ENCODE assay signal across 2 cellular contexts in the genomic region with DNA sequence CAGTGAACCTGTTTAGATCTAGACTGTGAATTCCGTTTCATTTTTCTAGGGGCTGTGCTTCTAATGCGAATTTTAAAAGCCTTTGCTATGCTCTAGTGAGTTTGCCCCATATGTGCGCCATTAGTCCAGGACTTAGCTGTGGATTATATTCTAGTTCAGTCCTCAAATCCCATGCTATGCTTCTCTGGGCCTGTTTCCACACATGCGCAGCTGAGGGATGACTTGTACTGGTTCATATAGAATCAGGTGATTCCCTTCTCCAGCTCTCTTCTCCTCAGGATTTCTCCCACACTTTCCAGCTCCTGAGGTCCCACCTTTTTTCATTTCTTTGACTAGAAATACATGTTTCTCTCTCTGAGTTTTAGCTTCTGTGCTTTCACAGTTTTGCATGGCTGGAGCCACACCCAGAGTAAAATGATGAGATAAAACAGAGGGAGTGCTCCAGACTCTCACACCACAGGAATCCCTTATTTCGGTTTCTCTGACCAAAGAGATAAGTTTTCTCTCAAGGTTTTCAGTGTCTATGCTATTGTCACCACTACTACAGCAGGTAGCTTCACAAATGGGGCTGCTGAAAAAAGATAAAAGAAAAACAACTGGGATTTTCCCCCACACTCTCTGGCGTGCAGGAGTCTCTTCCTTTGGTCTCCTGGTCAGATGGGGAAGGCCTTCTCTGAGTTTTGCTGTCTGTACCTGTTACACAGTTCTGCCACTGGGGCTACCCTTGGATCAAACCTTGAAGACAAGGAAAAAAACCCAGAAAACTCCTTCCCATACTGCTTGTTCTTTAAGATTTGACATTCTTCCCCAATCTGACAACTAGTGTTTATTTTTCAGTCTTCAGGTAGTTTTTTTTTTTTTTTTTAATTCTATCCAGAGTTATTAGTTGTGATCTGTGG.
TF ChIP-seq lines count a peak whose summit lies in the region.

No MANE protein-coding gene starts in this region.

TF ChIP-seq in K562, 482 proteins besides CTCF, POLR2A, EP300 and RAD21 (continued from another document and continues in another):
- TF ChIP-seq, protein P1, sequence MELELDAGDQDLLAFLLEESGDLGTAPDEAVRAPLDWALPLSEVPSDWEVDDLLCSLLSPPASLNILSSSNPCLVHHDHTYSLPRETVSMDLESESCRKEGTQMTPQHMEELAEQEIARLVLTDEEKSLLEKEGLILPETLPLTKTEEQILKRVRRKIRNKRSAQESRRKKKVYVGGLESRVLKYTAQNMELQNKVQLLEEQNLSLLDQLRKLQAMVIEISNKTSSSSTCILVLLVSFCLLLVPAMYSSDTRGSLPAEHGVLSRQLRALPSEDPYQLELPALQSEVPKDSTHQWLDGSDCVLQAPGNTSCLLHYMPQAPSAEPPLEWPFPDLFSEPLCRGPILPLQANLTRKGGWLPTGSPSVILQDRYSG (tag; conservative IDR thresholded peaks at IDR 0.05; ENCODE audit: low read depth), result no peak
- peak; percentile 72 for TF ChIP-seq DPF2 (IDR thresholded peaks at IDR 0.05)
- TF ChIP-seq RBBP5 (IDR thresholded peaks at IDR 0.05; ENCODE audit: borderline replicate concordance, insufficient read depth, low read length, poor library complexity, severe bottlenecking), result no peak
- no peak for TF ChIP-seq JUNB (CRISPR knock-in tag; conservative IDR thresholded peaks at IDR 0.05)
- TF ChIP-seq ZNF175 (CRISPR knock-in tag; IDR thresholded peaks at IDR 0.05; ENCODE audit: low read depth), result no peak
- peak; percentile 88 for TF ChIP-seq SOX6 (IDR thresholded peaks at IDR 0.05)
- peak; percentile 81 for TF ChIP-seq NCOR1 (IDR thresholded peaks at IDR 0.05)
- TF ChIP-seq C11orf30 (IDR thresholded peaks at IDR 0.05; ENCODE audit: low read depth), result no peak
- TF ChIP-seq FOXP1 (CRISPR knock-in tag; IDR thresholded peaks at IDR 0.05), result no peak
- no peak for TF ChIP-seq TCFL5 (CRISPR knock-in tag; conservative IDR thresholded peaks at IDR 0.05)
- no peak for TF ChIP-seq RHOXF2B (CRISPR knock-in tag; conservative IDR thresholded peaks at IDR 0.05)
- no peak for TF ChIP-seq STAT5B (CRISPR knock-in tag; IDR thresholded peaks at IDR 0.05)
- peak in 1 of 2 experiments; percentile 11; a peak in 1 of 4 replicates for TF ChIP-seq MAZ (CRISPR knock-in tag; conservative IDR thresholded peaks at IDR 0.05 in 1 of 2, IDR thresholded peaks at IDR 0.05 in 1 of 2)
- TF ChIP-seq HDAC2 (IDR thresholded peaks at IDR 0.05), result 0 out of 2 replicates have a peak, but pooled peaks have one; percentile 14
- TF ChIP-seq, protein P2, sequence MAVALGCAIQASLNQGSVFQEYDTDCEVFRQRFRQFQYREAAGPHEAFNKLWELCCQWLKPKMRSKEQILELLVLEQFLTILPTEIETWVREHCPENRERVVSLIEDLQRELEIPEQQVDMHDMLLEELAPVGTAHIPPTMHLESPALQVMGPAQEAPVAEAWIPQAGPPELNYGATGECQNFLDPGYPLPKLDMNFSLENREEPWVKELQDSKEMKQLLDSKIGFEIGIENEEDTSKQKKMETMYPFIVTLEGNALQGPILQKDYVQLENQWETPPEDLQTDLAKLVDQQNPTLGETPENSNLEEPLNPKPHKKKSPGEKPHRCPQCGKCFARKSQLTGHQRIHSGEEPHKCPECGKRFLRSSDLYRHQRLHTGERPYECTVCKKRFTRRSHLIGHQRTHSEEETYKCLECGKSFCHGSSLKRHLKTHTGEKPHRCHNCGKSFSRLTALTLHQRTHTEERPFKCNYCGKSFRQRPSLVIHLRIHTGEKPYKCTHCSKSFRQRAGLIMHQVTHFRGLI (CRISPR knock-in tag; IDR thresholded peaks at IDR 0.05), result no peak
- peak; percentile 79 for TF ChIP-seq TCF3 (CRISPR knock-in tag; IDR thresholded peaks at IDR 0.05)
- no peak for TF ChIP-seq ZNF408 (CRISPR knock-in tag; IDR thresholded peaks at IDR 0.05; ENCODE audit: low read depth)
- no peak for TF ChIP-seq SRSF3 (IDR thresholded peaks at IDR 0.05; ENCODE audit: insufficient read depth, low read length)
- TF ChIP-seq, protein P3, sequence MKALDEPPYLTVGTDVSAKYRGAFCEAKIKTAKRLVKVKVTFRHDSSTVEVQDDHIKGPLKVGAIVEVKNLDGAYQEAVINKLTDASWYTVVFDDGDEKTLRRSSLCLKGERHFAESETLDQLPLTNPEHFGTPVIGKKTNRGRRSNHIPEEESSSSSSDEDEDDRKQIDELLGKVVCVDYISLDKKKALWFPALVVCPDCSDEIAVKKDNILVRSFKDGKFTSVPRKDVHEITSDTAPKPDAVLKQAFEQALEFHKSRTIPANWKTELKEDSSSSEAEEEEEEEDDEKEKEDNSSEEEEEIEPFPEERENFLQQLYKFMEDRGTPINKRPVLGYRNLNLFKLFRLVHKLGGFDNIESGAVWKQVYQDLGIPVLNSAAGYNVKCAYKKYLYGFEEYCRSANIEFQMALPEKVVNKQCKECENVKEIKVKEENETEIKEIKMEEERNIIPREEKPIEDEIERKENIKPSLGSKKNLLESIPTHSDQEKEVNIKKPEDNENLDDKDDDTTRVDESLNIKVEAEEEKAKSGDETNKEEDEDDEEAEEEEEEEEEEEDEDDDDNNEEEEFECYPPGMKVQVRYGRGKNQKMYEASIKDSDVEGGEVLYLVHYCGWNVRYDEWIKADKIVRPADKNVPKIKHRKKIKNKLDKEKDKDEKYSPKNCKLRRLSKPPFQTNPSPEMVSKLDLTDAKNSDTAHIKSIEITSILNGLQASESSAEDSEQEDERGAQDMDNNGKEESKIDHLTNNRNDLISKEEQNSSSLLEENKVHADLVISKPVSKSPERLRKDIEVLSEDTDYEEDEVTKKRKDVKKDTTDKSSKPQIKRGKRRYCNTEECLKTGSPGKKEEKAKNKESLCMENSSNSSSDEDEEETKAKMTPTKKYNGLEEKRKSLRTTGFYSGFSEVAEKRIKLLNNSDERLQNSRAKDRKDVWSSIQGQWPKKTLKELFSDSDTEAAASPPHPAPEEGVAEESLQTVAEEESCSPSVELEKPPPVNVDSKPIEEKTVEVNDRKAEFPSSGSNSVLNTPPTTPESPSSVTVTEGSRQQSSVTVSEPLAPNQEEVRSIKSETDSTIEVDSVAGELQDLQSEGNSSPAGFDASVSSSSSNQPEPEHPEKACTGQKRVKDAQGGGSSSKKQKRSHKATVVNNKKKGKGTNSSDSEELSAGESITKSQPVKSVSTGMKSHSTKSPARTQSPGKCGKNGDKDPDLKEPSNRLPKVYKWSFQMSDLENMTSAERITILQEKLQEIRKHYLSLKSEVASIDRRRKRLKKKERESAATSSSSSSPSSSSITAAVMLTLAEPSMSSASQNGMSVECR (CRISPR knock-in tag; IDR thresholded peaks at IDR 0.05), result no peak
- no peak for TF ChIP-seq LARP7 (IDR thresholded peaks at IDR 0.05)
- no peak for TF ChIP-seq CHD2 (IDR thresholded peaks at IDR 0.05; ENCODE audit: low read depth, low read length)
- TF ChIP-seq YY1 (IDR thresholded peaks at IDR 0.05; ENCODE audit: borderline replicate concordance in 1 of 3, control insufficient read depth in 1 of 3, extremely low read depth in 1 of 3, insufficient read depth in 3 of 3, insufficient read length in 1 of 3, insufficient replicate concordance in 2 of 3, low read depth in 1 of 3, low read length in 2 of 3), result peak in 1 of 3 experiments; percentile 14
- peak; percentile 59 to 64 for TF ChIP-seq RCOR1 (IDR thresholded peaks at IDR 0.05; ENCODE audit: borderline replicate concordance in 1 of 2, low read depth in 2 of 2, low read length in 2 of 2)

TF ChIP-seq in HEK293T, 16 proteins besides CTCF, POLR2A, EP300 and RAD21 (continued from another document):
- TF ChIP-seq, protein P4, sequence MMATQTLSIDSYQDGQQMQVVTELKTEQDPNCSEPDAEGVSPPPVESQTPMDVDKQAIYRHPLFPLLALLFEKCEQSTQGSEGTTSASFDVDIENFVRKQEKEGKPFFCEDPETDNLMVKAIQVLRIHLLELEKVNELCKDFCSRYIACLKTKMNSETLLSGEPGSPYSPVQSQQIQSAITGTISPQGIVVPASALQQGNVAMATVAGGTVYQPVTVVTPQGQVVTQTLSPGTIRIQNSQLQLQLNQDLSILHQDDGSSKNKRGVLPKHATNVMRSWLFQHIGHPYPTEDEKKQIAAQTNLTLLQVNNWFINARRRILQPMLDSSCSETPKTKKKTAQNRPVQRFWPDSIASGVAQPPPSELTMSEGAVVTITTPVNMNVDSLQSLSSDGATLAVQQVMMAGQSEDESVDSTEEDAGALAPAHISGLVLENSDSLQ (IDR thresholded peaks at IDR 0.05), result no peak
- no peak for TF ChIP-seq FOXM1 (IDR thresholded peaks at IDR 0.05; ENCODE audit: borderline replicate concordance)
- TF ChIP-seq L3MBTL2 (conservative IDR thresholded peaks at IDR 0.05), result no peak
- no peak for TF ChIP-seq FOXA1 (IDR thresholded peaks at IDR 0.05)
- no peak for TF ChIP-seq SUZ12 (IDR thresholded peaks at IDR 0.05)
- TF ChIP-seq FOXK2 (IDR thresholded peaks at IDR 0.05), result no peak
- TF ChIP-seq CTBP1 (IDR thresholded peaks at IDR 0.05; ENCODE audit: borderline replicate concordance), result no peak
- no peak for TF ChIP-seq TARDBP (IDR thresholded peaks at IDR 0.05)
- no peak for TF ChIP-seq ELF4 (IDR thresholded peaks at IDR 0.05)
- no peak for TF ChIP-seq SP1 (IDR thresholded peaks at IDR 0.05)
